8 cellular contexts compared by ENCODE assay signal in the genomic region with DNA sequence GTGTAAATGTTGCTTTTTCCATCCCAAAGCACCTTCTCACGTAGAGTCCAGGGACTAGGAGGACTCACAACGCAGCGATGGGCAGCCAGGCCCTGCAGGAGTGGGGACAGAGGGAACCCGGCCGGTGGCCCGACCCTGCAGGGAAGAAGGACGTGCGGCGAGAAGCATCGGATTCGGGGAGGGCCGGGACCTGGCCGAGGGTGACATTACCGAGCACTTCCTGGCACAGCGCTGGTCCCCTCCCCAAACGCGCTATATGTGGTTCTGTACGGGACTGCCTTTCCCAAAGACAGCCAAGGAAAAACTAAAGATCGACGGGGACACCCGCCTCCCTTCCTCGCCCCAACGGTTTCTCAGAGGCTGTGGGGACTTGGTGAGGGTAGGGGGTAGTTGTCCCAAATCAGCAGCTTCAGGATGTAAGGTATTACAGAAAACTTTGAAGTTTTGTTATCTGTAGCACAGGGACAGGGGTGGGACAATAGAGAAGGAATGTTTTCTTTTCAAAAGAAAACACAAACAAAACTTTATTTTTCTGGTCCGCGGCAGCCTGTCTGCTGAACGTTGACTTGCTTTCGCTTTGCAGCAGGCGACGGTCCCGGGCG. TPM values are rescaled to one million over a fixed set of nuclear protein-coding genes. Genes with fewer than 3 reads are reported as not detected.
DNase-seq lines count a peak whose midpoint lies in the region; ATAC-seq and TF ChIP-seq lines count a peak whose summit lies in the region.

No MANE protein-coding gene starts in this region.

- H3K36me3 ChIP-seq in right lobe of liver (no peaks in the 10 kb centered on the region), subcutaneous abdominal adipose tissue (ENCODE audit: control insufficient read depth in 5 of 5, insufficient read depth in 5 of 5, low read length in 5 of 5) (no peaks in the 10 kb centered on the region)

- H3K4me3 ChIP-seq in WI38 (ENCODE audit: low read depth, low read length) (peak overlapping the region; percentile 86), right lobe of liver (peak overlapping the region; percentile 54 to 81 (median 78)), subcutaneous abdominal adipose tissue (ENCODE audit: low read depth in 1 of 5, low read length in 5 of 5) (peak overlapping the region; percentile 79 to 97 (median 93))

- H3K27ac ChIP-seq in right lobe of liver: peak overlapping the region; percentile 91 to 97 (median 95)
- H3K27ac ChIP-seq in subcutaneous abdominal adipose tissue (ENCODE audit: low read depth, low read length): peak overlapping the region; percentile 41

- H3K9me3 Mint-ChIP-seq in dendritic cell treated with granulocyte-macrophage colony-stimulating factor and Interleukin-4, amounts not matched to agents 40 ng/mL and 50 ng/mL, for 4 days: no peaks in the 10 kb centered on the region

- H3K27me3 Mint-ChIP-seq in dendritic cell treated with granulocyte-macrophage colony-stimulating factor and Interleukin-4, amounts not matched to agents 40 ng/mL and 50 ng/mL, for 4 days: no peaks in the 10 kb centered on the region

- DNase-seq in stimulated activated CD4-positive, alpha-beta T cell treated with anti-CD3 and anti-CD28 coated beads, Interleukin-2, amount 100 ng/mL, for 24 hours: peak; percentile 29 to 39
- DNase-seq in stimulated activated CD4-positive, alpha-beta T cell treated with anti-CD3 and anti-CD28 coated beads, Interleukin-12 subunit alpha, Interleukin-12 subunit beta, amount 100 ng/mL, for 4 hours: no peak
- DNase-seq in right lobe of liver: peak; percentile 59 to 75 (median 67)
- no peak for DNase-seq in NCI-H1048 (lab: John Stamatoyannopoulos, UW)
- no peak for DNase-seq in NOMO-1 (lab: John Stamatoyannopoulos, UW; ENCODE audit: unreplicated experiment in 2 of 2)

- peaks cover 15% of the 10 kb centered on the region for H3K36me3 Mint-ChIP-seq in dendritic cell treated with granulocyte-macrophage colony-stimulating factor and Interleukin-4, amounts not matched to agents 40 ng/mL and 50 ng/mL, for 4 days (ENCODE audit: low read depth)

- H3K27me3 ChIP-seq in right lobe of liver: no peaks in the 10 kb centered on the region
- no peaks in the 10 kb centered on the region for H3K27me3 ChIP-seq in subcutaneous abdominal adipose tissue (ENCODE audit: control insufficient read depth in 5 of 5, insufficient read depth in 4 of 5, low read length in 5 of 5)

- TF ChIP-seq POLR2A in right lobe of liver (IDR thresholded peaks at IDR 0.05): no peak

- no peaks in the 10 kb centered on the region for H3K9me3 ChIP-seq in right lobe of liver
- H3K9me3 ChIP-seq in subcutaneous abdominal adipose tissue (ENCODE audit: control insufficient read depth in 5 of 5, low read length in 5 of 5): no peaks in the 10 kb centered on the region

- peak overlapping the region; percentile 96 for H3K27ac Mint-ChIP-seq in dendritic cell treated with granulocyte-macrophage colony-stimulating factor and Interleukin-4, amounts not matched to agents 40 ng/mL and 50 ng/mL, for 4 days

- intact Hi-C loops in dendritic cell treated with granulocyte-macrophage colony-stimulating factor and Interleukin-4, amounts not matched to agents 40 ng/mL and 50 ng/mL, for 4 days (cut with micrococcal nuclease): loop anchor here (2.0 to 5.0 kb wide), 2 partner anchors 82 to 144 kb away; no protein-coding TSS in a partner anchor
- intact Hi-C loops in right lobe of liver (cut with DNase I): no loop called here

- H3K9ac ChIP-seq in subcutaneous abdominal adipose tissue (ENCODE audit: low read length in 5 of 5): peak overlapping the region; percentile 6 to 82 (median 71)

- peaks cover 28% of the 10 kb centered on the region for H3K4me1 Mint-ChIP-seq in dendritic cell treated with granulocyte-macrophage colony-stimulating factor and Interleukin-4, amounts not matched to agents 40 ng/mL and 50 ng/mL, for 4 days (ENCODE audit: low read depth)

- H3K4me3 Mint-ChIP-seq in dendritic cell treated with granulocyte-macrophage colony-stimulating factor and Interleukin-4, amounts not matched to agents 40 ng/mL and 50 ng/mL, for 4 days: peak overlapping the region; percentile 96

- H3K4me1 ChIP-seq in right lobe of liver (peaks cover 0 to 15% (median 5%) of the 10 kb centered on the region in 4 donors), subcutaneous abdominal adipose tissue (ENCODE audit: control insufficient read depth in 5 of 5, insufficient read depth in 5 of 5, low read length in 5 of 5) (peaks cover 3 to 33% (median 32%) of the 10 kb centered on the region in 5 donors)

- TF ChIP-seq CTCF in WI38 (IDR thresholded peaks at IDR 0.05; ENCODE audit: low read depth, low read length) (no peak), right lobe of liver (IDR thresholded peaks at IDR 0.05) (peak in 2 of 4 donors; percentile 8 to 11)

- WGBS in right lobe of liver (ENCODE audit: insufficient coverage, low coverage, low lambda C conversion rate, missing lambda C conversion rate): 1% methylated on average over 15 of the region's 31 CpGs

- ATAC-seq in right lobe of liver: peak; percentile 15 to 38 (median 19)

RNA-seq across cellular contexts. Expression of gene MAP3K1, which starts 0.9 kb away (rescaled TPM):
- total RNA-seq in right lobe of liver: 10 to 100 TPM in 1 of 6 experiments, 1 to 10 TPM in 5; 6.3 to 10.3 (median 8.3) TPM

Comparison
In these comparisons a context has a peak if more than half of its experiments do, and no peak if none do; other contexts are left out.
1. DNase-seq: peak in stimulated activated CD4-positive, alpha-beta T cell treated with anti-CD3 and anti-CD28 coated beads, Interleukin-2, amount 100 ng/mL, for 24 hours (2 of 2) and right lobe of liver (3 of 3); none in stimulated activated CD4-positive, alpha-beta T cell treated with anti-CD3 and anti-CD28 coated beads, Interleukin-12 subunit alpha, Interleukin-12 subunit beta, amount 100 ng/mL, for 4 hours (single experiment), NCI-H1048 (single experiment) and NOMO-1 (0 of 2).
2. Peak in every context shown above with its lines, with median percentiles within 50 percentile points of each other: H3K4me3 ChIP-seq.